In the genomic region with DNA sequence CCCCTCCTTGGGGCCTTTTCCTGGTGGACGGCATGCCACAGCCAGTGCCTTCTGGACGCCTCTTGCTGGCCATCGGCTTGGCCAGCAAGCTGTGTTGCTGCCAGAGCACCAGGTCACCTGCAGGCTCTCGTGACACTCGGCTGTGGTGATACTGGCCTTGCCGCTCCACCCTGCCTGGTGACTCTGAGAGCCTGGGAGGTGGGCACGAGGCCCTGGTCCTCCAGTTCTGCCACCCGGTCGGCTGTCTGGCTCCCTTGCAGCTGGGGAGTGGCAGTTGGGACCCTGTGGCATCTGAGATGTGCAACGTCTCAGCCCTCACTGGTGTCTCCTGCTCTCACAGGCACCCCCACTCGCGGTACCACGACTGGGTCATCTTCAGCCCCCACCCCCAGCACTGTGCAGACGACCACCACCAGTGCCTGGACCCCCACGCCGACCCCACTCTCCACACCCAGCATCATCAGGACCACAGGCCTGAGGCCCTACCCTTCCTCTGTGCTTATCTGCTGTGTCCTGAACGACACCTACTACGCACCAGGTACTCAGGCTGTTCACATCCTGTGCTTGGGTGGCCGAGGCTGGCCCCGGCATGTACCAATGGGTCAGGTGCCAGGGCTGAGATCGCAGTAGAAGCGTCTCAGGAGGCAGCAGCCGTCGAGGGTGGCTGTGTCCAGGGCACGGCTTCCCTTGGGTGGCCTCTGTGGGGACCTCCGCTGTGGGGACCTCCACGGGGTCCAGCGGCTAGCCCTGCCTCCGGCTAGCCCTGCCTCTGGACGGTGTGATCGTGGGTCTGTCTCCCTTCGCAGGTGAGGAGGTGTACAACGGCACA, we compare ENCODE assay signal across 30 cellular contexts. TPM values are rescaled to one million over a fixed set of nuclear protein-coding genes. Genes with fewer than 3 reads are reported as not detected.
"Had no signal": no experiment of that assay in that cellular context is flagged by ENCODE, and none has a peak within 500 bp of the region (broad histone marks: within the 10 kb centered on the region; RNA-seq: fewer than 3 reads in every experiment).

No MANE protein-coding gene starts in this region.

- H3K4me3 ChIP-seq: body of pancreas, cardiac muscle cell, skin epidermis, stomach, thyroid gland had no signal

- H3K27me3 ChIP-seq: body of pancreas, cardiac muscle cell, stomach, thyroid gland had no signal

- ATAC-seq: activated CD4-positive, alpha-beta T cell treated with anti-CD3 and anti-CD28 coated beads for 36 hours; activated CD8-positive, alpha-beta memory T cell treated with anti-CD3 and anti-CD28 coated beads, Interleukin-2, amount 10 ng/mL, durations not matched to agents 7 days and 5 days; activated CD8-positive, alpha-beta T cell treated with anti-CD3 and anti-CD28 coated beads, Interleukin-2, amount 10 ng/mL, durations not matched to agents 7 days and 5 days; activated naive CD4-positive, alpha-beta T cell treated with anti-CD3 and anti-CD28 coated beads, Interleukin-2, amount 50 U/mL, for 72 hours; body of pancreas; left lobe of liver; sciatic nerve; stimulated activated naive B cell treated with anti-CD40 and anti-IgM and Interleukin-4, amounts not matched to agents 10 μg/mL and 1 μg/mL and 100 μg/mL, for 72 hours had no signal

- H3K4me1 ChIP-seq: body of pancreas, stomach, thyroid gland had no signal

- H3K27ac ChIP-seq: body of pancreas, cardiac muscle cell, skin epidermis, stomach, thyroid gland had no signal

- H3K9me3 ChIP-seq: body of pancreas, stomach, thyroid gland had no signal

- H3K36me3 ChIP-seq: cardiac muscle cell, stomach, thyroid gland had no signal

- DNase-seq: activated CD4-positive, alpha-beta T cell treated with anti-CD3 and anti-CD28 coated beads for 36 hours; activated CD4-positive, CD25-positive, alpha-beta regulatory T cell; activated CD8-positive, alpha-beta memory T cell treated with anti-CD3 and anti-CD28 coated beads, Interleukin-2, amount 10 ng/mL, durations not matched to agents 7 days and 5 days; activated CD8-positive, alpha-beta T cell treated with anti-CD3 and anti-CD28 coated beads, Interleukin-2, amount 10 ng/mL, durations not matched to agents 7 days and 5 days; activated naive CD4-positive, alpha-beta T cell; activated T-cell treated with anti-CD3 and anti-CD28 coated beads, Interleukin-2, amount 50 U/mL, for 48 hours; anterior cingulate cortex; body of pancreas; foreskin fibroblast; head of caudate nucleus; hypothalamus; immature natural killer cell; mammary epithelial cell; naive B cell; stimulated activated CD4-positive, alpha-beta T cell treated with anti-CD3 and anti-CD28 coated beads, Interleukin-1b, Interleukin-23, amount 100 ng/mL, for 48 hours; stimulated activated naive B cell treated with anti-CD40 and anti-IgM and Interleukin-4, amounts not matched to agents 10 μg/mL and 1 μg/mL and 100 μg/mL, for 72 hours; stomach; T-helper 1 cell; thyroid gland had no signal

RNA-seq across cellular contexts. Expression of a gene that starts 26.0 kb away (rescaled TPM):
- total RNA-seq: activated CD4-positive, alpha-beta T cell treated with anti-CD3 and anti-CD28 coated beads for 36 hours; activated CD8-positive, alpha-beta memory T cell treated with anti-CD3 and anti-CD28 coated beads, Interleukin-2, amount 10 ng/mL, durations not matched to agents 7 days and 5 days; activated CD8-positive, alpha-beta T cell treated with anti-CD3 and anti-CD28 coated beads, Interleukin-2, amount 10 ng/mL, durations not matched to agents 7 days and 5 days; activated naive CD4-positive, alpha-beta T cell treated with anti-CD3 and anti-CD28 coated beads, Interleukin-2, amount 50 U/mL, for 72 hours; activated T-helper 2 cell treated with anti-CD3 and anti-CD28 coated beads, Interferon-gamma antibody, Interleukin-2, Interleukin-4, amounts not matched to agents 10 μg/mL and 5 μg/mL and 100 μg/mL, durations not matched to agents 14 hours and 24 hours and 36 hours; endothelial cell of umbilical vein; kidney epithelial cell; mammary epithelial cell; neural crest cell; omental fat pad; sciatic nerve; thyroid gland had no signal

RNA-seq across cellular contexts. Expression of a gene that starts 57.1 kb away (rescaled TPM):
- total RNA-seq: activated CD4-positive, alpha-beta T cell treated with anti-CD3 and anti-CD28 coated beads for 36 hours; activated CD8-positive, alpha-beta memory T cell treated with anti-CD3 and anti-CD28 coated beads, Interleukin-2, amount 10 ng/mL, durations not matched to agents 7 days and 5 days; activated CD8-positive, alpha-beta T cell treated with anti-CD3 and anti-CD28 coated beads, Interleukin-2, amount 10 ng/mL, durations not matched to agents 7 days and 5 days; activated naive CD4-positive, alpha-beta T cell treated with anti-CD3 and anti-CD28 coated beads, Interleukin-2, amount 50 U/mL, for 72 hours; activated T-helper 2 cell treated with anti-CD3 and anti-CD28 coated beads, Interferon-gamma antibody, Interleukin-2, Interleukin-4, amounts not matched to agents 10 μg/mL and 5 μg/mL and 100 μg/mL, durations not matched to agents 14 hours and 24 hours and 36 hours; cardiac muscle cell; endothelial cell of umbilical vein; kidney epithelial cell; mammary epithelial cell; neural crest cell; omental fat pad; thyroid gland; ureter had no signal
